In the genomic region with DNA sequence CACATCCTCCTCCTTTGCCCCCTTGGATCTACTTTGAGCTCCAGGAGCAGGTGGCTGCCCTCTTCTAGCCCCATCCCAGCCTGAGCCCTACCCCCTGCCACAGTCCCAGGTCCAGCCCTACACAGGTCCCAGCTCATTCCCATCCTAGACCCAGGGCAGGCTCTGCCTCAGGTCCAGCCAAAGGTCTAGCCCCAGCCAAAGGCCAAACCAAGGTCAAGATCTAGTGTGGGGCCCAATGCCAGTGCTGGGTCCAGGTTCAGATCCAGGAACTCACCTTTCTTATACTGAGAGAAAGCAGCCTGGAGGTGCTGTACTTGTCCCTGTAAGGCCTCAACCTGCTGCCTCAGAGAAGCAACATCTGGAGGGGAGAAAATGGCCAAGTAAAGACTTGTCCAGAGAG, we compare ENCODE assay signal across 24 cellular contexts. TPM values are rescaled to one million over a fixed set of nuclear protein-coding genes. Genes with fewer than 3 reads are reported as not detected.
"Had no signal": no experiment of that assay in that cellular context is flagged by ENCODE, and none has a peak within 500 bp of the region (broad histone marks: within the 10 kb centered on the region; RNA-seq: fewer than 3 reads in every experiment).

No MANE protein-coding gene starts in this region.

- H3K9ac ChIP-seq: parathyroid adenoma had no signal

- H3K9me3 Mint-ChIP-seq: activated naive CD8-positive, alpha-beta T cell treated with anti-CD3 and anti-CD28 coated beads, Interleukin-2, amount 50 U/mL, for 24 hours; activated T-helper 1 cell treated with anti-CD3 and anti-CD28 coated beads, Interleukin-12 subunit alpha, Interleukin-12 subunit beta, Interleukin-2, Interleukin-4 antibody, amounts not matched to agents 30 ng/mL and 10 ng/mL and 1 ng/mL, durations not matched to agents 14 hours and 24 hours and 36 hours; mesothelial cell of epicardium; natural killer cell; T-helper 1 cell treated with Interleukin-12 subunit alpha and Interleukin-12 subunit beta and Interleukin-4 antibody, amounts not matched to agents 30 μg/mL and 1 μg/mL, for 36 hours; WTC11 had no signal

- H3K27ac Mint-ChIP-seq: activated CD8-positive, alpha-beta memory T cell treated with anti-CD3 and anti-CD28 coated beads, Interleukin-2, amount 10 ng/mL, durations not matched to agents 7 days and 5 days; activated naive CD8-positive, alpha-beta T cell treated with anti-CD3 and anti-CD28 coated beads, Interleukin-2, amount 50 U/mL, for 24 hours; activated T-helper 1 cell treated with anti-CD3 and anti-CD28 coated beads, Interleukin-12 subunit alpha, Interleukin-12 subunit beta, Interleukin-2, Interleukin-4 antibody, amounts not matched to agents 30 ng/mL and 10 ng/mL and 1 ng/mL, durations not matched to agents 14 hours and 24 hours and 36 hours; mesothelial cell of epicardium; natural killer cell; T-helper 1 cell treated with Interleukin-12 subunit alpha and Interleukin-12 subunit beta and Interleukin-4 antibody, amounts not matched to agents 30 μg/mL and 1 μg/mL, for 36 hours; WTC11 had no signal

- H3K27me3 Mint-ChIP-seq: activated naive CD8-positive, alpha-beta T cell treated with anti-CD3 and anti-CD28 coated beads, Interleukin-2, amount 50 U/mL, for 24 hours had no signal

- H3K4me3 Mint-ChIP-seq: activated CD8-positive, alpha-beta memory T cell treated with anti-CD3 and anti-CD28 coated beads, Interleukin-2, amount 10 ng/mL, durations not matched to agents 7 days and 5 days; activated naive CD8-positive, alpha-beta T cell treated with anti-CD3 and anti-CD28 coated beads, Interleukin-2, amount 50 U/mL, for 24 hours; activated T-helper 1 cell treated with anti-CD3 and anti-CD28 coated beads, Interleukin-12 subunit alpha, Interleukin-12 subunit beta, Interleukin-2, Interleukin-4 antibody, amounts not matched to agents 30 ng/mL and 10 ng/mL and 1 ng/mL, durations not matched to agents 14 hours and 24 hours and 36 hours; mesothelial cell of epicardium; natural killer cell; T-helper 1 cell treated with Interleukin-12 subunit alpha and Interleukin-12 subunit beta and Interleukin-4 antibody, amounts not matched to agents 30 μg/mL and 1 μg/mL, for 36 hours; WTC11 had no signal

- ATAC-seq: activated CD8-positive, alpha-beta memory T cell treated with anti-CD3 and anti-CD28 coated beads, Interleukin-2, amount 10 ng/mL, durations not matched to agents 7 days and 5 days; activated naive CD8-positive, alpha-beta T cell treated with anti-CD3 and anti-CD28 coated beads, Interleukin-2, amount 50 U/mL, for 24 hours; esophagus mucosa; gastrocnemius medialis; natural killer cell; right lobe of liver; WTC11 had no signal

- DNase-seq: activated CD4-positive, alpha-beta T cell treated with anti-CD3 and anti-CD28 coated beads, Interleukin-2, amount 50 U/mL, for 48 hours; activated CD8-positive, alpha-beta memory T cell treated with anti-CD3 and anti-CD28 coated beads, Interleukin-2, amount 10 ng/mL, durations not matched to agents 7 days and 5 days; activated gamma-delta T cell; activated naive CD4-positive, alpha-beta T cell treated with anti-CD3 and anti-CD28 coated beads, Interleukin-2, amount 50 U/mL, for 16 hours; activated naive CD8-positive, alpha-beta T cell treated with anti-CD3 and anti-CD28 coated beads, Interleukin-2, amount 50 U/mL, for 24 hours; cortex of kidney; effector CD8-positive, alpha-beta T cell; gastrocnemius medialis; hippocampal formation; left ventricle myocardium inferior; natural killer cell; right lobe of liver; stimulated activated CD4-positive, alpha-beta T cell treated with anti-CD3 and anti-CD28 coated beads, Interleukin-2, amount 100 ng/mL, for 24 hours; stimulated activated naive CD4-positive, alpha-beta T cell; T1000 had no signal

- H3K36me3 Mint-ChIP-seq: activated CD8-positive, alpha-beta memory T cell treated with anti-CD3 and anti-CD28 coated beads, Interleukin-2, amount 10 ng/mL, durations not matched to agents 7 days and 5 days; mesothelial cell of epicardium; natural killer cell; WTC11 had no signal

- H3K4me1 ChIP-seq: gastrocnemius medialis, left ventricle myocardium inferior, parathyroid adenoma, right lobe of liver had no signal

- H3K4me3 ChIP-seq: gastrocnemius medialis, left ventricle myocardium inferior, right lobe of liver, skin epidermis had no signal

- H3K36me3 ChIP-seq: gastrocnemius medialis, left ventricle myocardium inferior, right lobe of liver had no signal

- H3K27ac ChIP-seq: gastrocnemius medialis, left ventricle myocardium inferior, parathyroid adenoma, right lobe of liver, skin epidermis had no signal

- H3K9me3 ChIP-seq: gastrocnemius medialis, left ventricle myocardium inferior, right lobe of liver had no signal

- H3K4me1 Mint-ChIP-seq: mesothelial cell of epicardium, WTC11 had no signal

- H3K27me3 ChIP-seq: gastrocnemius medialis, right lobe of liver had no signal

RNA-seq across cellular contexts. Expression of a gene that starts 8.5 kb away (rescaled TPM):
- total RNA-seq: activated CD8-positive, alpha-beta memory T cell treated with anti-CD3 and anti-CD28 coated beads, Interleukin-2, amount 10 ng/mL, durations not matched to agents 7 days and 5 days; activated T-helper 1 cell treated with anti-CD3 and anti-CD28 coated beads, Interleukin-12 subunit alpha, Interleukin-12 subunit beta, Interleukin-2, Interleukin-4 antibody, amounts not matched to agents 30 ng/mL and 10 ng/mL and 1 ng/mL, durations not matched to agents 14 hours and 24 hours and 36 hours; endothelial cell of umbilical vein; lung microvascular endothelial cell had no signal
- polyA plus RNA-seq: endothelial cell of umbilical vein had no signal
